Comparison of ENCODE assay signal across 1 cellular context in the genomic region with DNA sequence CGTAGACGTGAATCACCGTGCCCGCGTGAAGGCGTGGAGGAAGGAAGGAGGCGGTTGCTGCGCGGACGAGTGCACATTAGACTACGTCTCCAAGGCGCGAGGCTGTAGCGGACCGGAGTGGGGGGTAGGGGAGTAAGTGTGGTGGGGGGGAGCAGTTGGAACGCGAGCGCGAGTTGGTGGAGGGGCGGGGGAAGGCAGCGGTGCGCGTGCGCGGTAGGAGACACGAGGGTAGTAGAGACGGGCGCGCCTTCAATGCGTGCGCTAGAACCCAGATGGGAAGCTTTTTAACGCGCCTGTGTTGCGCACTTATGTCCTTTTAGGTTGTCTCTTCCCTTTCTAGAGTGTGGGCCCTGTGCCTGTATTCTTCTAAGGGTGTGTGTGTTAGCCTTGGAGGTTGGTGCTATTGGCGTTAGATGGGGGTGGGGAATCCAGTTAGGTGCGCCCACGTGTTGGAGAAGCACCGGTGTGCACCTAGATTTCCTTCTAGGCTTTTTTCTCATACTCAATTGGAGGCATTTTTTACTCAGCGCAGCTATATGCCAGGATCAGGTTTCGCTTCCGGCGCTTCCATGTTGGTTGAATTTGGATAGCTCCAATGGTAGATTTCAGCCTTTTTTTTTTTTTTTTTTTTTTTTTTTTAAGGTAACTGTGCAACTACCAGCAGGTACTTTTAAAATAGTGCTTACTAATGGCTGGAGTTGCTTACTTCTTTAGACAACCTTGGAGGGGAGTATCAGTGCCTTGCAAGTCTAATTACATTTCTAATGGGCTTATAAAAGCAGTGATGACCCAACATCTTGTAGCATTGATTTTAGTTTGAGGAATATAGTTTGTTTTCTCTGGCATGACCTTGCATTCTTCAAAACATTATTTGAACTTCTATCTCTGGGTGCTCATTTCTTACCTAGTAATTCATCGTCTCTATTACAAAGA.
TF ChIP-seq lines count a peak whose summit lies in the region.

No MANE protein-coding gene starts in this region.

TF ChIP-seq in SK-N-SH treated with all-trans-retinoic acid at 6 μM for 48 hours, 23 proteins besides CTCF, POLR2A, EP300 and RAD21 (continued from another document):
- TF ChIP-seq, protein P1, sequence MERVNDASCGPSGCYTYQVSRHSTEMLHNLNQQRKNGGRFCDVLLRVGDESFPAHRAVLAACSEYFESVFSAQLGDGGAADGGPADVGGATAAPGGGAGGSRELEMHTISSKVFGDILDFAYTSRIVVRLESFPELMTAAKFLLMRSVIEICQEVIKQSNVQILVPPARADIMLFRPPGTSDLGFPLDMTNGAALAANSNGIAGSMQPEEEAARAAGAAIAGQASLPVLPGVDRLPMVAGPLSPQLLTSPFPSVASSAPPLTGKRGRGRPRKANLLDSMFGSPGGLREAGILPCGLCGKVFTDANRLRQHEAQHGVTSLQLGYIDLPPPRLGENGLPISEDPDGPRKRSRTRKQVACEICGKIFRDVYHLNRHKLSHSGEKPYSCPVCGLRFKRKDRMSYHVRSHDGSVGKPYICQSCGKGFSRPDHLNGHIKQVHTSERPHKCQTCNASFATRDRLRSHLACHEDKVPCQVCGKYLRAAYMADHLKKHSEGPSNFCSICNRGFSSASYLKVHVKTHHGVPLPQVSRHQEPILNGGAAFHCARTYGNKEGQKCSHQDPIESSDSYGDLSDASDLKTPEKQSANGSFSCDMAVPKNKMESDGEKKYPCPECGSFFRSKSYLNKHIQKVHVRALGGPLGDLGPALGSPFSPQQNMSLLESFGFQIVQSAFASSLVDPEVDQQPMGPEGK (CRISPR knock-in tag; IDR thresholded peaks at IDR 0.05; ENCODE audit: borderline replicate concordance), result no peak
- TF ChIP-seq ZNF565 (CRISPR knock-in tag; conservative IDR thresholded peaks at IDR 0.05; ENCODE audit: low read depth), result no peak
- no peak for TF ChIP-seq OSR1 (CRISPR knock-in tag; IDR thresholded peaks at IDR 0.05)
- no peak for TF ChIP-seq TOX (CRISPR knock-in tag; IDR thresholded peaks at IDR 0.05; ENCODE audit: borderline replicate concordance)
- no peak for TF ChIP-seq ZFP30 (CRISPR knock-in tag; IDR thresholded peaks at IDR 0.05)
- no peak for TF ChIP-seq CSDC2 (CRISPR knock-in tag; IDR thresholded peaks at IDR 0.05)
- no peak for TF ChIP-seq GLIS3 (CRISPR knock-in tag; IDR thresholded peaks at IDR 0.05)
- TF ChIP-seq ZFP3 (CRISPR knock-in tag; IDR thresholded peaks at IDR 0.05), result no peak
- no peak for TF ChIP-seq ARNTL (CRISPR knock-in tag; IDR thresholded peaks at IDR 0.05; ENCODE audit: borderline replicate concordance, low read depth)
